Comparison of ENCODE assay signal across 12 cellular contexts in the genomic region with DNA sequence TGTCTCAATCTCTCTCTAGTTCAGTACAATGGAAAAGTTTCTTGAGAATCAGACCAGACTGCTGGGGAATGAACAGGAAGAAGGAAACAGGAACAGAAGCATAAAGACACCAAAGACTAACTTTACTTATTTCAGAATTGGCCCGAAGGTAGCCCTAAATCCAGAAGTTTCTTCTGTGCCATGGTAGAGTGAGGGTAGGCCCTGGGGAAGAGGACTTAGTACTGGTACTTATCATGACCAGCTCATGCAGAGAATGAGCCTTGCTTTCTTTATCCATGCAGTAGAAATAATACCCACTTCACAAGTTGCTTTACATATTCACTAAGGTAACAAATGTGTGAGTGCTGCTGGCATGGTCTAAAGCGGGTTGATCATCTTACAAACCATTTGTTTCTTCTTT.
A peak's percentile ranks its signal among the peaks of the same experiment; 100 is the strongest.
DNase-seq lines count a peak whose midpoint lies in the region; ATAC-seq and FAIRE-seq lines count a peak whose summit lies in the region.
"Had no signal": no experiment of that assay in that cellular context is flagged by ENCODE, and none has a peak within 500 bp of the region (broad histone marks: within the 10 kb centered on the region; RNA-seq: fewer than 3 reads in every experiment).

No MANE protein-coding gene starts in this region.

- no peak for FAIRE-seq in frontal cortex (lab: Jason Lieb, UNC)

- no peak overlapping the region for H3K4me3 Mint-ChIP-seq in activated CD4-positive, alpha-beta T cell treated with anti-CD3 and anti-CD28 coated beads, Interleukin-2, amount 10 ng/mL, durations not matched to agents 24 days and 14 days
- H3K4me3 Mint-ChIP-seq: activated naive CD4-positive, alpha-beta T cell treated with anti-CD3 and anti-CD28 coated beads, Interleukin-2, amount 50 U/mL, for 24 hours had no signal

- H3K27me3 Mint-ChIP-seq in activated CD4-positive, alpha-beta T cell treated with anti-CD3 and anti-CD28 coated beads, Interleukin-2, amount 10 ng/mL, durations not matched to agents 24 days and 14 days = no peaks in the 10 kb centered on the region
- H3K27me3 Mint-ChIP-seq: activated naive CD4-positive, alpha-beta T cell treated with anti-CD3 and anti-CD28 coated beads, Interleukin-2, amount 50 U/mL, for 24 hours had no signal

- peak; percentile 4 for ATAC-seq in HG03045 (IDR thresholded peaks at IDR 0.05; ENCODE audit: unreplicated experiment)
- ATAC-seq: Panc1 had no signal

- H3K4me1 Mint-ChIP-seq in activated CD4-positive, alpha-beta T cell treated with anti-CD3 and anti-CD28 coated beads, Interleukin-2, amount 10 ng/mL, durations not matched to agents 24 days and 14 days = peaks cover 49% of the 10 kb centered on the region
- H3K4me1 Mint-ChIP-seq: activated naive CD4-positive, alpha-beta T cell treated with anti-CD3 and anti-CD28 coated beads, Interleukin-2, amount 50 U/mL, for 24 hours had no signal

- H3K9me3 Mint-ChIP-seq in activated CD4-positive, alpha-beta T cell treated with anti-CD3 and anti-CD28 coated beads, Interleukin-2, amount 10 ng/mL, durations not matched to agents 24 days and 14 days = no peaks in the 10 kb centered on the region
- H3K9me3 Mint-ChIP-seq: activated naive CD4-positive, alpha-beta T cell treated with anti-CD3 and anti-CD28 coated beads, Interleukin-2, amount 50 U/mL, for 24 hours had no signal

- H3K36me3 Mint-ChIP-seq in activated CD4-positive, alpha-beta T cell treated with anti-CD3 and anti-CD28 coated beads, Interleukin-2, amount 10 ng/mL, durations not matched to agents 24 days and 14 days (ENCODE audit: low read depth) = peaks cover 43% of the 10 kb centered on the region

- intact Hi-C loops in activated CD4-positive, alpha-beta T cell treated with anti-CD3 and anti-CD28 coated beads, Interleukin-2, amount 10 ng/mL, durations not matched to agents 24 days and 14 days (cut with micrococcal nuclease) = loop anchor here (1.0 to 10.0 kb wide), 3 partner anchors 8 to 873 kb away; a partner anchor contains a TSS

- H3K27ac ChIP-seq in cingulate gyrus (ENCODE audit: low read depth, low read length) (peak overlapping the region; percentile 57), temporal lobe (ENCODE audit: low read depth, low read length) (peak overlapping the region; percentile 57)
- H3K27ac ChIP-seq: thyroid gland had no signal

- H3K27ac Mint-ChIP-seq in activated CD4-positive, alpha-beta T cell treated with anti-CD3 and anti-CD28 coated beads, Interleukin-2, amount 10 ng/mL, durations not matched to agents 24 days and 14 days = no peak overlapping the region
- H3K27ac Mint-ChIP-seq: activated naive CD4-positive, alpha-beta T cell treated with anti-CD3 and anti-CD28 coated beads, Interleukin-2, amount 50 U/mL, for 24 hours had no signal

- DNase-seq in activated CD4-positive, alpha-beta T cell treated with anti-CD3 and anti-CD28 coated beads, Interleukin-2, amount 10 ng/mL, durations not matched to agents 24 days and 14 days = peak; percentile 65
- no peak for DNase-seq in activated CD4-positive, alpha-beta T cell treated with anti-CD3 and anti-CD28 coated beads for 4 hours
- DNase-seq in GM19240 (ENCODE audit: insufficient read length, low spot score) (no peak), GOT3 (lab: John Stamatoyannopoulos, UW) (no peak), frontal cortex (ENCODE audit: low spot score in 2 of 2) (no peak)
- DNase-seq: NCI-H1417 treated with DMSO at 0.1 percent for 48 hours, thyroid gland had no signal
